1 cellular context compared by ENCODE assay signal in the genomic region with DNA sequence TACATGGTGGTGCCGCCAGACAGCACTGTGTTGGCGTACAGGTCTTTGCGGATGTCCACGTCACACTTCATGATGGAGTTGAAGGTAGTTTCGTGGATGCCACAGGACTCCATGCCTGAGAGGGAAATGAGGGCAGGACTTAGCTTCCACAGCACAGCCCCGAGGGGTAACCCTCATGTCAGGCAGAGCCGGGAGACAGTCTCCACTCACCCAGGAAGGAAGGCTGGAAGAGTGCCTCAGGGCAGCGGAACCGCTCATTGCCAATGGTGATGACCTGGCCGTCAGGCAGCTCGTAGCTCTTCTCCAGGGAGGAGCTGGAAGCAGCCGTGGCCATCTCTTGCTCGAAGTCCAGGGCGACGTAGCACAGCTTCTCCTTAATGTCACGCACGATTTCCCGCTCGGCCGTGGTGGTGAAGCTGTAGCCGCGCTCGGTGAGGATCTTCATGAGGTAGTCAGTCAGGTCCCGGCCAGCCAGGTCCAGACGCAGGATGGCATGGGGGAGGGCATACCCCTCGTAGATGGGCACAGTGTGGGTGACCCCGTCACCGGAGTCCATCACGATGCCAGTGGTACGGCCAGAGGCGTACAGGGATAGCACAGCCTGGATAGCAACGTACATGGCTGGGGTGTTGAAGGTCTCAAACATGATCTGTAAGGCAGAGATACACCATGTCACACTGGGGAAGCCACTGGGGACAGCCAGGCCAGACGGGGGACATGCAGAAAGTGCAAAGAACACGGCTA.
A peak's percentile ranks its signal among the peaks of the same experiment; 100 is the strongest.
TF ChIP-seq lines count a peak whose summit lies in the region.

No MANE protein-coding gene starts in this region.

TF ChIP-seq in WTC11, 78 proteins besides CTCF, POLR2A, EP300 and RAD21 (continued from another document):
- TF ChIP-seq, protein P1, sequence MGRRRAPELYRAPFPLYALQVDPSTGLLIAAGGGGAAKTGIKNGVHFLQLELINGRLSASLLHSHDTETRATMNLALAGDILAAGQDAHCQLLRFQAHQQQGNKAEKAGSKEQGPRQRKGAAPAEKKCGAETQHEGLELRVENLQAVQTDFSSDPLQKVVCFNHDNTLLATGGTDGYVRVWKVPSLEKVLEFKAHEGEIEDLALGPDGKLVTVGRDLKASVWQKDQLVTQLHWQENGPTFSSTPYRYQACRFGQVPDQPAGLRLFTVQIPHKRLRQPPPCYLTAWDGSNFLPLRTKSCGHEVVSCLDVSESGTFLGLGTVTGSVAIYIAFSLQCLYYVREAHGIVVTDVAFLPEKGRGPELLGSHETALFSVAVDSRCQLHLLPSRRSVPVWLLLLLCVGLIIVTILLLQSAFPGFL (CRISPR knock-in tag; IDR thresholded peaks at IDR 0.05; ENCODE audit: borderline replicate concordance), result no peak
- peak; percentile 41; the same call in 1 of the 2 replicates for TF ChIP-seq FOXP1 (CRISPR knock-in tag; IDR thresholded peaks at IDR 0.05; ENCODE audit: borderline replicate concordance)
- TF ChIP-seq, protein P2, sequence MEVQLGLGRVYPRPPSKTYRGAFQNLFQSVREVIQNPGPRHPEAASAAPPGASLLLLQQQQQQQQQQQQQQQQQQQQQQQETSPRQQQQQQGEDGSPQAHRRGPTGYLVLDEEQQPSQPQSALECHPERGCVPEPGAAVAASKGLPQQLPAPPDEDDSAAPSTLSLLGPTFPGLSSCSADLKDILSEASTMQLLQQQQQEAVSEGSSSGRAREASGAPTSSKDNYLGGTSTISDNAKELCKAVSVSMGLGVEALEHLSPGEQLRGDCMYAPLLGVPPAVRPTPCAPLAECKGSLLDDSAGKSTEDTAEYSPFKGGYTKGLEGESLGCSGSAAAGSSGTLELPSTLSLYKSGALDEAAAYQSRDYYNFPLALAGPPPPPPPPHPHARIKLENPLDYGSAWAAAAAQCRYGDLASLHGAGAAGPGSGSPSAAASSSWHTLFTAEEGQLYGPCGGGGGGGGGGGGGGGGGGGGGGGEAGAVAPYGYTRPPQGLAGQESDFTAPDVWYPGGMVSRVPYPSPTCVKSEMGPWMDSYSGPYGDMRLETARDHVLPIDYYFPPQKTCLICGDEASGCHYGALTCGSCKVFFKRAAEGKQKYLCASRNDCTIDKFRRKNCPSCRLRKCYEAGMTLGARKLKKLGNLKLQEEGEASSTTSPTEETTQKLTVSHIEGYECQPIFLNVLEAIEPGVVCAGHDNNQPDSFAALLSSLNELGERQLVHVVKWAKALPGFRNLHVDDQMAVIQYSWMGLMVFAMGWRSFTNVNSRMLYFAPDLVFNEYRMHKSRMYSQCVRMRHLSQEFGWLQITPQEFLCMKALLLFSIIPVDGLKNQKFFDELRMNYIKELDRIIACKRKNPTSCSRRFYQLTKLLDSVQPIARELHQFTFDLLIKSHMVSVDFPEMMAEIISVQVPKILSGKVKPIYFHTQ (CRISPR knock-in tag; IDR thresholded peaks at IDR 0.05), result peak; percentile 81
- TF ChIP-seq NFE2L1 (CRISPR knock-in tag; IDR thresholded peaks at IDR 0.05), result 0 out of 2 replicates have a peak, but pooled peaks have one; percentile 16
- TF ChIP-seq TP53 (CRISPR knock-in tag; IDR thresholded peaks at IDR 0.05), result no peak
- no peak for TF ChIP-seq JAZF1 (CRISPR knock-in tag; IDR thresholded peaks at IDR 0.05)
- TF ChIP-seq, protein P3, sequence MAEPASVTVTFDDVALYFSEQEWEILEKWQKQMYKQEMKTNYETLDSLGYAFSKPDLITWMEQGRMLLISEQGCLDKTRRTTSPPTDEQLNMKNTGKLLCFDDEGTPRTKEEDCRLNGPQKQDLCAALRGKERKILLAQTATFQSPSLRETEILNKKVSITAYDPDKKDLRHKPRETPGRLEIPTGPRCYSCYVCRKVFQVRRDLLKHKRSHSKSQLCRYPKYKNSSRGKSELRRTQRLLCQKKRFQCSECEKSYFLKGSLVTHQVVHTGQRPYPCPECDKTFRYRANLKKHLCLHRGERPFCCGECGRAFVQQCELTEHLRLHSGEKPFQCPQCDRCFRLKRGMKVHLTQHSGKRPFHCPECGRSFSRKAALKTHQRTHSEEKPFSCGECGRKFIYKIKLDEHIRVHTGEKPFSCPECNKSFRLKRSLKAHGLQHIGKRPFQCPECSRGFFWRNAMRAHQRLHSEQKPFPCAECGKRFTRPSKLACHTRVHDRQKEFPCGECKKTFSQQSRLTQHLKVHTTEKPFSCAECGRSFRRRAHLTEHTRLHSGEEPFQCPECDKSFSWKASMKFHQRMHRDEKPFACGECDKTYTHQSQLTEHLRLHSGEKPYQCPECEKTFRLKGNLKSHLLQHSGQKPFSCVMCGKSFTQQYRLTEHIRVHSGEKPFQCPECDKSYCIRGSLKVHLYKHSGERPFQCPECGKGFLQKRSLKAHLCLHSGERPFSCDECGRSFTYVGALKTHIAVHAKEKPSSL (CRISPR knock-in tag; conservative IDR thresholded peaks at IDR 0.05), result 0 out of 2 replicates have a peak, but pooled peaks have one; percentile 63
- TF ChIP-seq ZNF121 (CRISPR knock-in tag; IDR thresholded peaks at IDR 0.05), result no peak; the same call in 1 of the 2 replicates
- TF ChIP-seq PRDM15 (CRISPR knock-in tag; IDR thresholded peaks at IDR 0.05), result no peak
- TF ChIP-seq, protein P4, sequence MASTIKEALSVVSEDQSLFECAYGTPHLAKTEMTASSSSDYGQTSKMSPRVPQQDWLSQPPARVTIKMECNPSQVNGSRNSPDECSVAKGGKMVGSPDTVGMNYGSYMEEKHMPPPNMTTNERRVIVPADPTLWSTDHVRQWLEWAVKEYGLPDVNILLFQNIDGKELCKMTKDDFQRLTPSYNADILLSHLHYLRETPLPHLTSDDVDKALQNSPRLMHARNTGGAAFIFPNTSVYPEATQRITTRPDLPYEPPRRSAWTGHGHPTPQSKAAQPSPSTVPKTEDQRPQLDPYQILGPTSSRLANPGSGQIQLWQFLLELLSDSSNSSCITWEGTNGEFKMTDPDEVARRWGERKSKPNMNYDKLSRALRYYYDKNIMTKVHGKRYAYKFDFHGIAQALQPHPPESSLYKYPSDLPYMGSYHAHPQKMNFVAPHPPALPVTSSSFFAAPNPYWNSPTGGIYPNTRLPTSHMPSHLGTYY (CRISPR knock-in tag; IDR thresholded peaks at IDR 0.05), result peak; percentile 88
- TF ChIP-seq NFATC4 (CRISPR knock-in tag; IDR thresholded peaks at IDR 0.05), result no peak; the same call in none of the 2 replicates
- peak; percentile 76; the same call in 1 of the 2 replicates for TF ChIP-seq ZNF671 (CRISPR knock-in tag; IDR thresholded peaks at IDR 0.05)
- TF ChIP-seq, protein P5, sequence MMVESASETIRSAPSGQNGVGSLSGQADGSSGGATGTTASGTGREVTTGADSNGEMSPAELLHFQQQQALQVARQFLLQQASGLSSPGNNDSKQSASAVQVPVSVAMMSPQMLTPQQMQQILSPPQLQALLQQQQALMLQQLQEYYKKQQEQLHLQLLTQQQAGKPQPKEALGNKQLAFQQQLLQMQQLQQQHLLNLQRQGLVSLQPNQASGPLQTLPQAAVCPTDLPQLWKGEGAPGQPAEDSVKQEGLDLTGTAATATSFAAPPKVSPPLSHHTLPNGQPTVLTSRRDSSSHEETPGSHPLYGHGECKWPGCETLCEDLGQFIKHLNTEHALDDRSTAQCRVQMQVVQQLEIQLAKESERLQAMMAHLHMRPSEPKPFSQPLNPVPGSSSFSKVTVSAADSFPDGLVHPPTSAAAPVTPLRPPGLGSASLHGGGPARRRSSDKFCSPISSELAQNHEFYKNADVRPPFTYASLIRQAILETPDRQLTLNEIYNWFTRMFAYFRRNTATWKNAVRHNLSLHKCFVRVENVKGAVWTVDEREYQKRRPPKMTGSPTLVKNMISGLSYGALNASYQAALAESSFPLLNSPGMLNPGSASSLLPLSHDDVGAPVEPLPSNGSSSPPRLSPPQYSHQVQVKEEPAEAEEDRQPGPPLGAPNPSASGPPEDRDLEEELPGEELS (CRISPR knock-in tag; IDR thresholded peaks at IDR 0.05), result 0 out of 2 replicates have a peak, but pooled peaks have one; percentile 53
- 0 out of 2 replicates have a peak, but pooled peaks have one; percentile 17 for TF ChIP-seq CREB1 (CRISPR knock-in tag; IDR thresholded peaks at IDR 0.05)
- 0 out of 2 replicates have a peak, but pooled peaks have one; percentile 43 for TF ChIP-seq IRF2 (CRISPR knock-in tag; IDR thresholded peaks at IDR 0.05; ENCODE audit: borderline replicate concordance, low read depth)
